9 cellular contexts compared by ENCODE assay signal in genomic region chr6:165662671-165663282, GRCh38. TPM values are rescaled to one million over a fixed set of nuclear protein-coding genes. Genes with fewer than 3 reads are reported as not detected.
A peak's percentile ranks its signal among the peaks of the same experiment; 100 is the strongest.
DNase-seq lines count a peak whose midpoint lies in the region; FAIRE-seq and TF ChIP-seq lines count a peak whose summit lies in the region.
"Had no signal": no experiment of that assay in that cellular context is flagged by ENCODE, and none has a peak within 500 bp of the region (broad histone marks: within the 10 kb centered on the region; RNA-seq: fewer than 3 reads in every experiment).

TSS of gene PDE10A (minus strand) at chr6:165663241. CDS start at chr6:165662811, 430 bp downstream.

- peak within 1 kb of the TSS; percentile 38 to 52 for H3K4me3 ChIP-seq in SK-N-SH (ENCODE audit: low read depth in 2 of 2, low read length in 1 of 2)
- peak within 1 kb of the TSS; percentile 70 for H3K4me3 ChIP-seq in cardiac muscle cell

- intact Hi-C loops in posterior vena cava (cut with DNase I): no loop called here

- no peaks in the 10 kb centered on the region for H3F3A ChIP-seq in SK-N-SH (replicated peaks; ENCODE audit: insufficient read depth)

- WGBS in SK-N-SH (ENCODE audit: low lambda C conversion rate): 0% methylated on average over 6 of the region's 81 CpGs

- POLR2A ChIA-PET in SK-N-SH (lab: Yijun Ruan, JAX): no interaction called here

- H3K27ac ChIP-seq in SK-N-SH (ENCODE audit: low read depth in 2 of 2, low read length in 1 of 2) (no peak within 1 kb of the TSS), cardiac muscle cell (no peak within 1 kb of the TSS)

- H3K9ac ChIP-seq in SK-N-SH: no peak within 1 kb of the TSS

- TF ChIP-seq CTCF in SK-N-SH (IDR thresholded peaks at IDR 0.05) (no peak), cardiac muscle cell (IDR thresholded peaks at IDR 0.05; ENCODE audit: low read depth, low read length) (no peak)

- CTCF ChIA-PET in SK-N-SH (lab: Yijun Ruan, JAX): no interaction called here

- no peak for TF ChIP-seq EP300 in SK-N-SH (IDR thresholded peaks at IDR 0.05; ENCODE audit: borderline replicate concordance in 1 of 2, low read depth in 1 of 2, low read length in 1 of 2)

- peaks cover 45% of the 10 kb centered on the region for H3K27me3 ChIP-seq in SK-N-SH (ENCODE audit: insufficient read depth)
- peaks cover 93% of the 10 kb centered on the region for H3K27me3 ChIP-seq in cardiac muscle cell

- no peak for FAIRE-seq in GM19239 (lab: Jason Lieb, UNC)

- DNase-seq in GM19239 (ENCODE audit: insufficient read length, low spot score) (peak; percentile 31), SK-N-SH (peak; percentile 82), cardiac muscle cell (ENCODE audit: low read depth in 1 of 2, low spot score in 1 of 2) (peak; percentile 72 to 91), posterior vena cava (ENCODE audit: low spot score) (no peak), NCI-H187 (lab: John Stamatoyannopoulos, UW) (no peak), OCI-M2 (lab: John Stamatoyannopoulos, UW; ENCODE audit: unreplicated experiment) (no peak)
- DNase-seq in stimulated activated CD4-positive, alpha-beta T cell treated with anti-CD3 and anti-CD28 coated beads, Interleukin-2, amount 100 ng/mL, for 24 hours: no peak
- DNase-seq in activated CD4-positive, CD25-positive, alpha-beta regulatory T cell treated with anti-CD3 and anti-CD28 coated beads, Interleukin-2, amount 50 U/mL, for 72 hours: no peak

- H3K79me2 ChIP-seq in SK-N-SH (ENCODE audit: insufficient read depth): no peaks in the 10 kb centered on the region

- TF ChIP-seq RAD21 in SK-N-SH (IDR thresholded peaks at IDR 0.05; ENCODE audit: low read length): no peak

- H3K4me1 ChIP-seq in SK-N-SH (ENCODE audit: control insufficient read depth in 1 of 2, insufficient read depth in 2 of 2, low read depth in 1 of 2, low read length in 1 of 2) (peaks cover 0 to 2% of the 10 kb centered on the region in 2 experiments; a peak in 1 of 4 replicates), cardiac muscle cell (ENCODE audit: low read depth) (peaks cover 7% of the 10 kb centered on the region)

- no peaks in the 10 kb centered on the region for H4K20me1 ChIP-seq in SK-N-SH (ENCODE audit: insufficient read depth)

- H3K4me2 ChIP-seq in SK-N-SH: peak within 1 kb of the TSS; percentile 78

- H3K36me3 ChIP-seq in SK-N-SH (replicated peaks in 1 of 2; ENCODE audit: control insufficient read depth in 1 of 2, insufficient read depth in 2 of 2, low read length in 1 of 2): no peaks in the 10 kb centered on the region
- H3K36me3 ChIP-seq in cardiac muscle cell: no peaks in the 10 kb centered on the region

- no peaks in the 10 kb centered on the region for H3K9me2 ChIP-seq in SK-N-SH

- H2AFZ ChIP-seq in SK-N-SH (ENCODE audit: low read depth): no peak within 1 kb of the TSS

- H3K9me3 ChIP-seq in SK-N-SH (no peaks in the 10 kb centered on the region), cardiac muscle cell (ENCODE audit: low read depth) (no peaks in the 10 kb centered on the region)

TF ChIP-seq in SK-N-SH, 30 proteins besides CTCF, POLR2A, EP300 and RAD21:
- TF ChIP-seq GABPA (IDR thresholded peaks at IDR 0.05; ENCODE audit: low read depth): no peak
- no peak for TF ChIP-seq JUND (IDR thresholded peaks at IDR 0.05)
- TF ChIP-seq POLR2AphosphoS5 (IDR thresholded peaks at IDR 0.05; ENCODE audit: low read depth, low read length): no peak
- TF ChIP-seq, protein P1, sequence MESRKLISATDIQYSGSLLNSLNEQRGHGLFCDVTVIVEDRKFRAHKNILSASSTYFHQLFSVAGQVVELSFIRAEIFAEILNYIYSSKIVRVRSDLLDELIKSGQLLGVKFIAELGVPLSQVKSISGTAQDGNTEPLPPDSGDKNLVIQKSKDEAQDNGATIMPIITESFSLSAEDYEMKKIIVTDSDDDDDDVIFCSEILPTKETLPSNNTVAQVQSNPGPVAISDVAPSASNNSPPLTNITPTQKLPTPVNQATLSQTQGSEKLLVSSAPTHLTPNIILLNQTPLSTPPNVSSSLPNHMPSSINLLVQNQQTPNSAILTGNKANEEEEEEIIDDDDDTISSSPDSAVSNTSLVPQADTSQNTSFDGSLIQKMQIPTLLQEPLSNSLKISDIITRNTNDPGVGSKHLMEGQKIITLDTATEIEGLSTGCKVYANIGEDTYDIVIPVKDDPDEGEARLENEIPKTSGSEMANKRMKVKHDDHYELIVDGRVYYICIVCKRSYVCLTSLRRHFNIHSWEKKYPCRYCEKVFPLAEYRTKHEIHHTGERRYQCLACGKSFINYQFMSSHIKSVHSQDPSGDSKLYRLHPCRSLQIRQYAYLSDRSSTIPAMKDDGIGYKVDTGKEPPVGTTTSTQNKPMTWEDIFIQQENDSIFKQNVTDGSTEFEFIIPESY (IDR thresholded peaks at IDR 0.05; ENCODE audit: borderline replicate concordance, low read depth): no peak
- TF ChIP-seq, protein P2, sequence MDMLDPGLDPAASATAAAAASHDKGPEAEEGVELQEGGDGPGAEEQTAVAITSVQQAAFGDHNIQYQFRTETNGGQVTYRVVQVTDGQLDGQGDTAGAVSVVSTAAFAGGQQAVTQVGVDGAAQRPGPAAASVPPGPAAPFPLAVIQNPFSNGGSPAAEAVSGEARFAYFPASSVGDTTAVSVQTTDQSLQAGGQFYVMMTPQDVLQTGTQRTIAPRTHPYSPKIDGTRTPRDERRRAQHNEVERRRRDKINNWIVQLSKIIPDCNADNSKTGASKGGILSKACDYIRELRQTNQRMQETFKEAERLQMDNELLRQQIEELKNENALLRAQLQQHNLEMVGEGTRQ (IDR thresholded peaks at IDR 0.05; ENCODE audit: borderline replicate concordance, low read depth, low read length): no peak
- TF ChIP-seq RFX5 (IDR thresholded peaks at IDR 0.05; ENCODE audit: low read length): no peak
- no peak for TF ChIP-seq SMC3 (IDR thresholded peaks at IDR 0.05; ENCODE audit: low read depth, low read length)
- TF ChIP-seq ELF1 (IDR thresholded peaks at IDR 0.05): no peak
- TF ChIP-seq MEF2A (IDR thresholded peaks at IDR 0.05; ENCODE audit: borderline replicate concordance, low read depth): no peak
- TF ChIP-seq FOXM1 (IDR thresholded peaks at IDR 0.05; ENCODE audit: low read depth): no peak
- no peak for TF ChIP-seq FOXJ3 (CRISPR knock-in tag; IDR thresholded peaks at IDR 0.05)
- no peak for TF ChIP-seq MXI1 (IDR thresholded peaks at IDR 0.05; ENCODE audit: low read depth, low read length)
- no peak for TF ChIP-seq RXRA (IDR thresholded peaks at IDR 0.05; ENCODE audit: borderline replicate concordance, low read depth)
- no peak for TF ChIP-seq NRF1 (IDR thresholded peaks at IDR 0.05; ENCODE audit: low read depth, low read length)
- TF ChIP-seq, protein P3, sequence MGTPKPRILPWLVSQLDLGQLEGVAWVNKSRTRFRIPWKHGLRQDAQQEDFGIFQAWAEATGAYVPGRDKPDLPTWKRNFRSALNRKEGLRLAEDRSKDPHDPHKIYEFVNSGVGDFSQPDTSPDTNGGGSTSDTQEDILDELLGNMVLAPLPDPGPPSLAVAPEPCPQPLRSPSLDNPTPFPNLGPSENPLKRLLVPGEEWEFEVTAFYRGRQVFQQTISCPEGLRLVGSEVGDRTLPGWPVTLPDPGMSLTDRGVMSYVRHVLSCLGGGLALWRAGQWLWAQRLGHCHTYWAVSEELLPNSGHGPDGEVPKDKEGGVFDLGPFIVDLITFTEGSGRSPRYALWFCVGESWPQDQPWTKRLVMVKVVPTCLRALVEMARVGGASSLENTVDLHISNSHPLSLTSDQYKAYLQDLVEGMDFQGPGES (IDR thresholded peaks at IDR 0.05; ENCODE audit: low read depth, low read length): no peak
- TF ChIP-seq, protein P4, sequence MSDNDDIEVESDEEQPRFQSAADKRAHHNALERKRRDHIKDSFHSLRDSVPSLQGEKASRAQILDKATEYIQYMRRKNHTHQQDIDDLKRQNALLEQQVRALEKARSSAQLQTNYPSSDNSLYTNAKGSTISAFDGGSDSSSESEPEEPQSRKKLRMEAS (IDR thresholded peaks at IDR 0.05; ENCODE audit: low read depth): no peak
- TF ChIP-seq, protein P5, sequence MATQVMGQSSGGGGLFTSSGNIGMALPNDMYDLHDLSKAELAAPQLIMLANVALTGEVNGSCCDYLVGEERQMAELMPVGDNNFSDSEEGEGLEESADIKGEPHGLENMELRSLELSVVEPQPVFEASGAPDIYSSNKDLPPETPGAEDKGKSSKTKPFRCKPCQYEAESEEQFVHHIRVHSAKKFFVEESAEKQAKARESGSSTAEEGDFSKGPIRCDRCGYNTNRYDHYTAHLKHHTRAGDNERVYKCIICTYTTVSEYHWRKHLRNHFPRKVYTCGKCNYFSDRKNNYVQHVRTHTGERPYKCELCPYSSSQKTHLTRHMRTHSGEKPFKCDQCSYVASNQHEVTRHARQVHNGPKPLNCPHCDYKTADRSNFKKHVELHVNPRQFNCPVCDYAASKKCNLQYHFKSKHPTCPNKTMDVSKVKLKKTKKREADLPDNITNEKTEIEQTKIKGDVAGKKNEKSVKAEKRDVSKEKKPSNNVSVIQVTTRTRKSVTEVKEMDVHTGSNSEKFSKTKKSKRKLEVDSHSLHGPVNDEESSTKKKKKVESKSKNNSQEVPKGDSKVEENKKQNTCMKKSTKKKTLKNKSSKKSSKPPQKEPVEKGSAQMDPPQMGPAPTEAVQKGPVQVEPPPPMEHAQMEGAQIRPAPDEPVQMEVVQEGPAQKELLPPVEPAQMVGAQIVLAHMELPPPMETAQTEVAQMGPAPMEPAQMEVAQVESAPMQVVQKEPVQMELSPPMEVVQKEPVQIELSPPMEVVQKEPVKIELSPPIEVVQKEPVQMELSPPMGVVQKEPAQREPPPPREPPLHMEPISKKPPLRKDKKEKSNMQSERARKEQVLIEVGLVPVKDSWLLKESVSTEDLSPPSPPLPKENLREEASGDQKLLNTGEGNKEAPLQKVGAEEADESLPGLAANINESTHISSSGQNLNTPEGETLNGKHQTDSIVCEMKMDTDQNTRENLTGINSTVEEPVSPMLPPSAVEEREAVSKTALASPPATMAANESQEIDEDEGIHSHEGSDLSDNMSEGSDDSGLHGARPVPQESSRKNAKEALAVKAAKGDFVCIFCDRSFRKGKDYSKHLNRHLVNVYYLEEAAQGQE (IDR thresholded peaks at IDR 0.05; ENCODE audit: low read depth, low read length): no peak

RNA-seq across cellular contexts. Expression of gene PDE10A, which starts in this region (rescaled TPM):
- polyA plus RNA-seq in SK-N-SH (2012; rRNA removed): 0.43 and 0.67 TPM in 2 replicates
- polyA plus RNA-seq in SK-N-SH (2012; cell fraction: cytosol; rRNA removed): 0.26 and 0.41 TPM in 2 replicates
- polyA plus RNA-seq in SK-N-SH (2012; cell fraction: nucleus; rRNA removed): 0.32 and 0.71 TPM in 2 replicates
- 3.0 and 5.4 TPM in 2 replicates for total RNA-seq in cardiac muscle cell
- 0.82 and 1.5 TPM in 2 replicates for polyA plus RNA-seq in cardiac muscle cell
- 10 to 100 TPM; 10.7 to 13.0 TPM for total RNA-seq in posterior vena cava
- polyA plus RNA-seq: IgD-negative memory B cell had no signal

Comparison
In these comparisons a context has a peak if more than half of its experiments do, and no peak if none do; other contexts are left out.
1. Peak in DNase-seq, H3K4me3 ChIP-seq and H3K4me2 ChIP-seq in SK-N-SH; RNA of the gene not detected or under 1 TPM.
2. DNase-seq: peak in GM19239 (single experiment) and cardiac muscle cell (2 of 2); none in posterior vena cava (single experiment), NCI-H187 (0 of 2), stimulated activated CD4-positive, alpha-beta T cell treated with anti-CD3 and anti-CD28 coated beads, Interleukin-2, amount 100 ng/mL, for 24 hours (0 of 2), OCI-M2 (single experiment) and activated CD4-positive, CD25-positive, alpha-beta regulatory T cell treated with anti-CD3 and anti-CD28 coated beads, Interleukin-2, amount 50 U/mL, for 72 hours (single experiment).